ENCODE assay signal across 8 cellular contexts in genomic region chr20:13638162-13638495, GRCh38. TPM values are rescaled to one million over a fixed set of nuclear protein-coding genes. Genes with fewer than 3 reads are reported as not detected.
A peak's percentile ranks its signal among the peaks of the same experiment; 100 is the strongest.
DNase-seq lines count a peak whose midpoint lies in the region; ATAC-seq and TF ChIP-seq lines count a peak whose summit lies in the region.

No MANE protein-coding gene starts in this region.

- H3K9me3 ChIP-seq in SK-N-MC (ENCODE audit: low read depth, low read length) = no peaks in the 10 kb centered on the region

- peak overlapping the region; percentile 82 for H3K9ac ChIP-seq in SK-N-MC (ENCODE audit: insufficient read length)

- H3K27ac ChIP-seq in SK-N-MC = no peak overlapping the region

- H3K4me3 ChIP-seq in SK-N-MC (peak overlapping the region; percentile 100), foreskin fibroblast (ENCODE audit: low read depth in 1 of 2, low read length in 2 of 2) (peak overlapping the region; percentile 83 to 98), retinal pigment epithelial cell (ENCODE audit: low read length) (peak overlapping the region; percentile 96)

- TF ChIP-seq CTCF in foreskin fibroblast (IDR thresholded peaks at IDR 0.05; ENCODE audit: low read depth, low read length) (no peak), retinal pigment epithelial cell (conservative IDR thresholded peaks at IDR 0.05; ENCODE audit: low read depth, low read length) (no peak)

- ATAC-seq in Right ventricle myocardium superior (ENCODE audit: poor library complexity) (peak; percentile 3), Right ventricle myocardium inferior (no peak)

- intact Hi-C loops in Right ventricle myocardium superior (cut with DNase I) = loop anchor here (10.0 kb wide), 1 partner anchor 147 kb away; the partner anchor contains the start of genes ESF1 and NDUFAF5
- intact Hi-C loops in Right ventricle myocardium inferior (cut with DNase I) = no loop called here

- no peaks in the 10 kb centered on the region for H3K36me3 ChIP-seq in SK-N-MC (ENCODE audit: insufficient read depth, low read length)

- DNase-seq in Right ventricle myocardium superior (no peak), Right ventricle myocardium inferior (ENCODE audit: missing footprints) (no peak), SK-N-MC (ENCODE audit: low read depth, low spot score) (no peak), foreskin fibroblast (no peak), retinal pigment epithelial cell (ENCODE audit: low read depth) (no peak), NCI-H2227 treated with DMSO at 0.1 percent for 48 hours (lab: John Stamatoyannopoulos, UW) (no peak), cerebellum (ENCODE audit: low spot score) (no peak)
- DNase-seq in effector CD4-positive, alpha-beta T cell = no peak

RNA-seq across cellular contexts. Expression of gene TASP1, which starts 0.6 kb away (rescaled TPM):
- 4.7 TPM for total RNA-seq in Right ventricle myocardium superior
- 4.3 TPM for total RNA-seq in Right ventricle myocardium inferior
- 24.4 TPM for total RNA-seq in cerebellum
